8 cellular contexts compared by ENCODE assay signal in the genomic region with DNA sequence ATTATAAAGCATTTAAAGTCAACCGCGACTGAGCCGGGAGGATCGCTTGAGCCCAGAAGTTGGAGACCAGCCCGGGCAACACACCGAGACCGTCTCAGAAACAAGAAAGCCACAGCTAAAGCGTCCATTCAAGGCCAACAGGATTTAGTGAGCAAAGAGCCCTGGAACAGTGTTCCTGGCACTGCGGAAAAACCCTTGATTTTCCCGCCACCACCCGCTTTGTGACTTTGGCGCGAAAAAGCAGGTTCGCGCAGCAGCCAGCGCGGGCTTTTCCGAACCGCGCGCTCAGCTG. TPM values are rescaled to one million over a fixed set of nuclear protein-coding genes. Genes with fewer than 3 reads are reported as not detected.
DNase-seq lines count a peak whose midpoint lies in the region; ATAC-seq, FAIRE-seq and TF ChIP-seq lines count a peak whose summit lies in the region.

No MANE protein-coding gene starts in this region.

- peaks cover 14% of the 10 kb centered on the region for H4K20me1 ChIP-seq in K562 (replicated peaks; ENCODE audit: control insufficient read depth, insufficient read depth, low read length)

- H3K36me3 ChIP-seq in K562 (ENCODE audit: control insufficient read depth, insufficient read depth, low read length), result peaks cover 48% of the 10 kb centered on the region
- peaks cover 7 to 33% (median 16%) of the 10 kb centered on the region in 4 donors for H3K36me3 ChIP-seq in upper lobe of left lung

- CTCF ChIA-PET in K562 (lab: Yijun Ruan, JAX; ENCODE audit: low intra/inter-chr PET ratio), result interaction anchor here (0.9 kb wide), 1 partner anchor 73 kb away, joined by 3 read pairs; no protein-coding TSS in a partner anchor

- DNase-seq in activated naive CD4-positive, alpha-beta T cell (lab: John Stamatoyannopoulos, UW), result no peak
- no peak for DNase-seq in K562 (ENCODE audit: extremely low read depth in 1 of 4, low spot score in 3 of 4)
- no peak for DNase-seq in memory B cell (ENCODE audit: low spot score in 2 of 2)
- no peak for DNase-seq in upper lobe of left lung
- DNase-seq in activated gamma-delta T cell (lab: John Stamatoyannopoulos, UW), result no peak
- DNase-seq in A172 (ENCODE audit: low spot score), result no peak
- no peak for DNase-seq in HUDEP-2 (lab: John Stamatoyannopoulos, UW; ENCODE audit: unreplicated experiment in 76 of 76)

- intact Hi-C loops in K562 (cut with micrococcal nuclease), result no loop called here

- under 1% methylated on average over 17 of the region's 21 CpGs for WGBS in K562 (ENCODE audit: insufficient coverage, low coverage, missing lambda C conversion rate)
- WGBS in upper lobe of left lung, 2 donors, result 0% methylated on average over 9 to 21 of the region's 21 CpGs

- BruUV-seq in K562 (replicated peaks; lab: Mats Ljungman, UMichigan), result no TSS peak

- peaks cover 29% of the 10 kb centered on the region for H3K4me1 Mint-ChIP-seq in activated naive CD4-positive, alpha-beta T cell treated with anti-CD3 and anti-CD28 coated beads, Interleukin-2, amount 50 U/mL, for 24 hours
- H3K4me1 Mint-ChIP-seq in memory B cell, result peaks cover 3% of the 10 kb centered on the region

- no peaks in the 10 kb centered on the region for H3K27me3 Mint-ChIP-seq in activated naive CD4-positive, alpha-beta T cell treated with anti-CD3 and anti-CD28 coated beads, Interleukin-2, amount 50 U/mL, for 24 hours
- no peaks in the 10 kb centered on the region for H3K27me3 Mint-ChIP-seq in memory B cell

- H3K27me3 ChIP-seq in K562 (ENCODE audit: control insufficient read depth in 2 of 2, insufficient read depth in 2 of 2, low read length in 2 of 2) (no peaks in the 10 kb centered on the region), upper lobe of left lung (no peaks in the 10 kb centered on the region)

- peaks cover 23% of the 10 kb centered on the region for H3K36me3 Mint-ChIP-seq in activated naive CD4-positive, alpha-beta T cell treated with anti-CD3 and anti-CD28 coated beads, Interleukin-2, amount 50 U/mL, for 24 hours
- peaks cover 10% of the 10 kb centered on the region for H3K36me3 Mint-ChIP-seq in memory B cell

- H3K4me1 ChIP-seq in K562 (replicated peaks in 1 of 2; ENCODE audit: control insufficient read depth in 2 of 2, insufficient read depth in 2 of 2, low read length in 2 of 2) (peaks cover 13 to 16% of the 10 kb centered on the region in 2 experiments; a peak in 3 of 5 replicates), upper lobe of left lung (peaks cover 12 to 22% (median 16%) of the 10 kb centered on the region in 4 donors)

- in situ Hi-C loops in K562 (cut with MboI), result no loop called here

- POLR2A ChIA-PET in K562 (lab: Yijun Ruan, JAX), result interaction anchor here (0.7 to 1.7 kb wide), 5 partner anchors 9 to 77 kb away, joined by 3 to 8 read pairs (median 3); no protein-coding TSS in a partner anchor

- no peak for TF ChIP-seq RAD21 in K562 (CRISPR knock-in tag; conservative IDR thresholded peaks at IDR 0.05 in 1 of 2, IDR thresholded peaks at IDR 0.05 in 1 of 2)

- H3K27ac ChIP-seq in K562 (ENCODE audit: extremely low read depth, low read depth, low read length) (peak overlapping the region; percentile 94), upper lobe of left lung (peak overlapping the region; percentile 87 to 89 (median 88))

- H3K9me3 ChIP-seq in K562 (replicated peaks; ENCODE audit: control insufficient read depth, insufficient read depth, low read depth, low read length) (no peaks in the 10 kb centered on the region), upper lobe of left lung (no peaks in the 10 kb centered on the region)

- TF ChIP-seq CTCF in K562 (IDR thresholded peaks at IDR 0.05 in 2 of 3, conservative IDR thresholded peaks at IDR 0.05 in 1 of 3; ENCODE audit: insufficient read depth in 2 of 3, low read depth in 1 of 3, low read length in 3 of 3), result no peak
- no peak for TF ChIP-seq CTCF in upper lobe of left lung (IDR thresholded peaks at IDR 0.05)

- H3K4me3 ChIP-seq in K562, result peak overlapping the region; percentile 77
- peak overlapping the region; percentile 63 to 95 (median 84) for H3K4me3 ChIP-seq in upper lobe of left lung

- ATAC-seq in K562, result no peak
- no peak for ATAC-seq in memory B cell (ENCODE audit: low read depth)
- ATAC-seq in upper lobe of left lung (ENCODE audit: low FRiP score in 2 of 2), result no peak

- H3K9ac ChIP-seq in K562 (ENCODE audit: insufficient read depth in 1 of 2, low read depth in 2 of 2, low read length in 2 of 2), result peak overlapping the region; percentile 94 to 97

- H3K4me2 ChIP-seq in K562 (ENCODE audit: insufficient read depth, low read length), result peak overlapping the region; percentile 91

- H3K27ac Mint-ChIP-seq in activated naive CD4-positive, alpha-beta T cell treated with anti-CD3 and anti-CD28 coated beads, Interleukin-2, amount 50 U/mL, for 24 hours, result peak overlapping the region; percentile 96
- peak overlapping the region; percentile 73 for H3K27ac Mint-ChIP-seq in memory B cell

- peak overlapping the region; percentile 90 for H3K4me3 Mint-ChIP-seq in activated naive CD4-positive, alpha-beta T cell treated with anti-CD3 and anti-CD28 coated beads, Interleukin-2, amount 50 U/mL, for 24 hours
- H3K4me3 Mint-ChIP-seq in memory B cell, result peak overlapping the region; percentile 93

- TF ChIP-seq EP300 in K562 (IDR thresholded peaks at IDR 0.05; ENCODE audit: low read length) (no peak), upper lobe of left lung (IDR thresholded peaks at IDR 0.05) (no peak)

- FAIRE-seq in K562 (lab: Jason Lieb, UNC), result no peak

- no peaks in the 10 kb centered on the region for H3K9me3 Mint-ChIP-seq in activated naive CD4-positive, alpha-beta T cell treated with anti-CD3 and anti-CD28 coated beads, Interleukin-2, amount 50 U/mL, for 24 hours
- no peaks in the 10 kb centered on the region for H3K9me3 Mint-ChIP-seq in memory B cell

- peaks cover 45% of the 10 kb centered on the region for H3K79me2 ChIP-seq in K562 (ENCODE audit: control insufficient read depth, insufficient read depth, low read length)

- no peaks in the 10 kb centered on the region for H3K9me1 ChIP-seq in K562 (ENCODE audit: control insufficient read depth, insufficient read depth, low read length)

- peak overlapping the region; percentile 84 for H2AFZ ChIP-seq in K562 (ENCODE audit: low read depth, low read length)

- TF ChIP-seq POLR2A in K562 (conservative IDR thresholded peaks at IDR 0.05), result no peak
- no peak for TF ChIP-seq POLR2A in upper lobe of left lung (IDR thresholded peaks at IDR 0.05)

RNA-seq across cellular contexts. Expression of gene PCNA, which starts 0.7 kb away (rescaled TPM):
- total RNA-seq in K562 (2011; cell fraction: chromatin; rRNA removed; ENCODE audit: low replicate concordance), result 32.9 and 36.9 TPM in 2 replicates
- 46.0 and 52.1 TPM in 2 replicates for total RNA-seq in K562 (2011; cell fraction: nucleolus; rRNA removed)
- total RNA-seq in K562 (2011; cell fraction: nucleoplasm; rRNA removed), result 33.4 and 36.0 TPM in 2 replicates
- total RNA-seq in K562 (2014; rRNA removed) (213 and 229 TPM in 2 replicates), K562 (2014; rRNA removed; fragmentation: Illumina TruSeq; extraction: Trizol) (291 and 319 TPM in 2 replicates), K562 (2015; rRNA removed; fragmentation: Illumina TruSeq; extraction: Trizol) (283 and 298 TPM in 2 replicates), K562 (2021) (227 and 251 TPM in 2 replicates), upper lobe of left lung (10 to 100 TPM; 15.5 to 55.9 (median 42.3) TPM)
- polyA plus RNA-seq in K562 (2011; rRNA removed) (298 and 318 TPM in 2 replicates), K562 (2014; fragmentation: Illumina TruSeq; extraction: Trizol) (254 and 287 TPM in 2 replicates), K562 (2014; fragmentation: Nextera tagmentation; extraction: Ambion mirVana) (100 to 1,000 TPM; 352 to 390 TPM), K562 (2014; rRNA removed) (286 and 294 TPM in 2 replicates)
- polyA plus RNA-seq in K562 (2011; cell fraction: cytosol; rRNA removed), result 450 and 565 TPM in 2 replicates
- polyA plus RNA-seq in K562 (2011; cell fraction: nucleus; rRNA removed), result 86.9 and 141 TPM in 2 replicates
- polyA plus RNA-seq in K562 (2012), result 224 and 242 TPM in 2 replicates
- polyA minus RNA-seq in K562 (2011; rRNA and poly(A)+ RNA removed), result 272 and 279 TPM in 2 replicates
- 236 and 281 TPM in 2 replicates for polyA minus RNA-seq in K562 (2011; cell fraction: cytosol; rRNA and poly(A)+ RNA removed)
- polyA minus RNA-seq in K562 (2011; cell fraction: nucleus; rRNA and poly(A)+ RNA removed), result 36.2 and 75.8 TPM in 2 replicates
- total RNA-seq in A172 (2014; rRNA removed; shearing (Covaris generic)), result 524 and 529 TPM in 2 replicates

RNA-seq across cellular contexts. Expression of gene TMEM230, which starts 6.2 kb away (rescaled TPM):
- total RNA-seq in K562 (2011; cell fraction: chromatin; rRNA removed; ENCODE audit: low replicate concordance), result 22.6 and 31.4 TPM in 2 replicates
- 19.6 and 20.3 TPM in 2 replicates for total RNA-seq in K562 (2011; cell fraction: nucleolus; rRNA removed)
- 42.7 and 76.0 TPM in 2 replicates for total RNA-seq in K562 (2011; cell fraction: nucleoplasm; rRNA removed)
- total RNA-seq in K562 (2014; rRNA removed), result 73.4 and 76.2 TPM in 2 replicates
- total RNA-seq in K562 (2014; rRNA removed; fragmentation: Illumina TruSeq; extraction: Trizol), result 62.3 and 68.0 TPM in 2 replicates
- total RNA-seq in K562 (2015; rRNA removed; fragmentation: Illumina TruSeq; extraction: Trizol), result 61.5 and 67.1 TPM in 2 replicates
- total RNA-seq in K562 (2021), result 50.7 and 53.8 TPM in 2 replicates
- polyA plus RNA-seq in K562 (2011; rRNA removed), result 86.1 and 102 TPM in 2 replicates
- polyA plus RNA-seq in K562 (2011; cell fraction: cytosol; rRNA removed), result 69.4 and 114 TPM in 2 replicates
- polyA plus RNA-seq in K562 (2011; cell fraction: nucleus; rRNA removed), result 32.8 and 53.9 TPM in 2 replicates
- polyA plus RNA-seq in K562 (2012), result 64.6 and 69.2 TPM in 2 replicates
- polyA plus RNA-seq in K562 (2014; fragmentation: Illumina TruSeq; extraction: Trizol), result 80.3 and 82.7 TPM in 2 replicates
- 10 to 100 TPM; 21.8 to 30.7 TPM for polyA plus RNA-seq in K562 (2014; fragmentation: Nextera tagmentation; extraction: Ambion mirVana)
- polyA plus RNA-seq in K562 (2014; rRNA removed), result 71.1 and 104 TPM in 2 replicates
- 34.2 and 44.7 TPM in 2 replicates for polyA minus RNA-seq in K562 (2011; rRNA and poly(A)+ RNA removed)
- polyA minus RNA-seq in K562 (2011; cell fraction: cytosol; rRNA and poly(A)+ RNA removed), result 22.7 and 31.1 TPM in 2 replicates
- polyA minus RNA-seq in K562 (2011; cell fraction: nucleus; rRNA and poly(A)+ RNA removed), result 7.5 and 15.0 TPM in 2 replicates
- total RNA-seq in upper lobe of left lung, result 10 to 100 TPM; 24.5 to 88.1 (median 70.0) TPM
- 129 and 146 TPM in 2 replicates for total RNA-seq in A172 (2014; rRNA removed; shearing (Covaris generic))

RNA-seq across cellular contexts. Expression of gene CDS2, which starts 7.7 kb away (rescaled TPM):
- 41.3 and 44.5 TPM in 2 replicates for total RNA-seq in K562 (2011; cell fraction: chromatin; rRNA removed; ENCODE audit: low replicate concordance)
- 19.3 and 21.8 TPM in 2 replicates for total RNA-seq in K562 (2011; cell fraction: nucleolus; rRNA removed)
- 30.9 and 45.0 TPM in 2 replicates for total RNA-seq in K562 (2011; cell fraction: nucleoplasm; rRNA removed)
- total RNA-seq in K562 (2014; rRNA removed) (6.2 and 6.4 TPM in 2 replicates), K562 (2014; rRNA removed; fragmentation: Illumina TruSeq; extraction: Trizol) (13.6 and 15.5 TPM in 2 replicates), K562 (2015; rRNA removed; fragmentation: Illumina TruSeq; extraction: Trizol) (10.5 TPM in 2 replicates), K562 (2021) (20.3 and 21.8 TPM in 2 replicates), upper lobe of left lung (10 to 100 TPM; 26.2 to 64.0 (median 40.6) TPM)
- polyA plus RNA-seq in K562 (2011; rRNA removed) (46.4 and 57.7 TPM in 2 replicates), K562 (2014; fragmentation: Illumina TruSeq; extraction: Trizol) (15.5 and 19.0 TPM in 2 replicates), K562 (2014; fragmentation: Nextera tagmentation; extraction: Ambion mirVana) (10 to 100 TPM in 1 of 2 experiments, 1 to 10 TPM in 1; 8.7 to 12.2 TPM), K562 (2014; rRNA removed) (8.2 and 11.7 TPM in 2 replicates)
- polyA plus RNA-seq in K562 (2011; cell fraction: cytosol; rRNA removed), result 16.8 and 46.9 TPM in 2 replicates
- 36.9 and 101 TPM in 2 replicates for polyA plus RNA-seq in K562 (2011; cell fraction: nucleus; rRNA removed)
- polyA plus RNA-seq in K562 (2012), result 7.8 and 9.2 TPM in 2 replicates
- polyA minus RNA-seq in K562 (2011; rRNA and poly(A)+ RNA removed), result 36.8 and 50.8 TPM in 2 replicates
- polyA minus RNA-seq in K562 (2011; cell fraction: cytosol; rRNA and poly(A)+ RNA removed), result 8.2 and 9.3 TPM in 2 replicates
- 7.0 and 17.4 TPM in 2 replicates for polyA minus RNA-seq in K562 (2011; cell fraction: nucleus; rRNA and poly(A)+ RNA removed)
- 21.9 and 35.8 TPM in 2 replicates for total RNA-seq in A172 (2014; rRNA removed; shearing (Covaris generic))
